18 cellular contexts compared by ENCODE assay signal in genomic region chr13:105929486-105929885, GRCh38.
"Had no signal": no experiment of that assay in that cellular context is flagged by ENCODE, and none has a peak within 500 bp of the region (broad histone marks: within the 10 kb centered on the region; RNA-seq: fewer than 3 reads in every experiment).

No MANE protein-coding gene starts in this region.

- H3K4me3 ChIP-seq: dorsolateral prefrontal cortex, gastrocnemius medialis, left ventricle myocardium inferior, lung, psoas muscle, skin epidermis had no signal

- DNase-seq: cortex of kidney; dorsolateral prefrontal cortex; effector CD8-positive, alpha-beta T cell; gastrocnemius medialis; left ventricle myocardium inferior; mesenchymal stem cell; midbrain; naive thymus-derived CD4-positive, alpha-beta T cell; nephron progenitor cell; psoas muscle; retina; stimulated activated CD4-positive, alpha-beta T cell treated with anti-CD3 and anti-CD28 coated beads, Interleukin-12 subunit alpha, Interleukin-12 subunit beta, amount 100 ng/mL, for 4 hours; stimulated activated naive CD4-positive, alpha-beta T cell treated with Interleukin-2 at 50 U/mL for 16 hours had no signal

- ATAC-seq: esophagus mucosa; gastrocnemius medialis; naive thymus-derived CD4-positive, alpha-beta T cell; psoas muscle; sciatic nerve had no signal

- H3K9me3 ChIP-seq: gastrocnemius medialis, left ventricle myocardium inferior, neutrophil, psoas muscle had no signal

- H3K36me3 ChIP-seq: gastrocnemius medialis, left ventricle myocardium inferior, neutrophil had no signal

- H3K27ac ChIP-seq: dorsolateral prefrontal cortex, gastrocnemius medialis, left ventricle myocardium inferior, neutrophil, psoas muscle, skin epidermis had no signal

- H3K4me1 ChIP-seq: gastrocnemius medialis, left ventricle myocardium inferior, psoas muscle had no signal

- H3K27me3 ChIP-seq: dorsolateral prefrontal cortex, gastrocnemius medialis, neutrophil had no signal
